Comparison of ENCODE assay signal across 8 cellular contexts in genomic region chr19:41398042-41398403, GRCh38. TPM values are rescaled to one million over a fixed set of nuclear protein-coding genes. Genes with fewer than 3 reads are reported as not detected.
A peak's percentile ranks its signal among the peaks of the same experiment; 100 is the strongest.
DNase-seq lines count a peak whose midpoint lies in the region; ATAC-seq and TF ChIP-seq lines count a peak whose summit lies in the region.

No MANE protein-coding gene starts in this region.

- peaks cover 2% of the 10 kb centered on the region for H3K36me3 Mint-ChIP-seq in IgD-negative memory B cell

- peaks cover 22 to 30% (median 29%) of the 10 kb centered on the region in 3 donors for H3K4me1 Mint-ChIP-seq in IgD-negative memory B cell

- ATAC-seq in GM18519 (IDR thresholded peaks at IDR 0.05; ENCODE audit: low FRiP score, unreplicated experiment) = no peak
- ATAC-seq in HG02610 (IDR thresholded peaks at IDR 0.05; ENCODE audit: unreplicated experiment) = no peak

- H3K27ac ChIP-seq in 22Rv1 (peak overlapping the region; percentile 84), breast epithelium (peak overlapping the region; percentile 89)

- DNase-seq in breast epithelium (ENCODE audit: low spot score in 2 of 2) (no peak), NCI-H2029 treated with DMSO at 0.1 percent for 48 hours (lab: John Stamatoyannopoulos, UW) (no peak)
- no peak for DNase-seq in activated effector memory CD4-positive, alpha-beta T cell treated with Interleukin-2 at 50 U/mL for 16 hours

- H3K27ac Mint-ChIP-seq in IgD-negative memory B cell = peak overlapping the region; percentile 98 to 100 (median 100)

- no peak for TF ChIP-seq CTCF in 22Rv1 (IDR thresholded peaks at IDR 0.05)
- TF ChIP-seq CTCF in breast epithelium (IDR thresholded peaks at IDR 0.05) = no peak

- H3K36me3 ChIP-seq in breast epithelium = no peaks in the 10 kb centered on the region

- H3K9me3 ChIP-seq in breast epithelium (no peaks in the 10 kb centered on the region), mononuclear cell (ENCODE audit: low read depth, low read length) (no peaks in the 10 kb centered on the region)

- intact Hi-C loops in breast epithelium (cut with DNase I; ENCODE audit: low total_unique reads) = no loop called here

- peak overlapping the region; percentile 93 to 99 (median 98) for H3K4me3 Mint-ChIP-seq in IgD-negative memory B cell

- no peaks in the 10 kb centered on the region for H3K27me3 Mint-ChIP-seq in IgD-negative memory B cell

- H3K4me3 ChIP-seq in breast epithelium = peak overlapping the region; percentile 88 to 99 (median 95)
- peak overlapping the region; percentile 92 for H3K4me3 ChIP-seq in mononuclear cell (ENCODE audit: low read length)

- peaks cover 0 to 9% of the 10 kb centered on the region in 2 donors for H3K4me1 ChIP-seq in breast epithelium
- peaks cover 40% of the 10 kb centered on the region for H3K4me1 ChIP-seq in mononuclear cell (ENCODE audit: insufficient read depth, low read length)

- H3K9me3 Mint-ChIP-seq in IgD-negative memory B cell = no peaks in the 10 kb centered on the region

- no peaks in the 10 kb centered on the region for H3K27me3 ChIP-seq in breast epithelium
- no peaks in the 10 kb centered on the region for H3K27me3 ChIP-seq in mononuclear cell (ENCODE audit: insufficient read depth, low read length)

- no peak for TF ChIP-seq POLR2A in breast epithelium (IDR thresholded peaks at IDR 0.05)

RNA-seq across cellular contexts. Expression of gene BCKDHA, which starts 0.4 kb away (rescaled TPM):
- 63.4 TPM for polyA plus RNA-seq in IgD-negative memory B cell
- total RNA-seq in breast epithelium = 10 to 100 TPM; 40.3 to 54.6 (median 53.1) TPM
- 30.2 TPM for total RNA-seq in mononuclear cell

RNA-seq across cellular contexts. Expression of gene EXOSC5, which starts 0.9 kb away (rescaled TPM):
- polyA plus RNA-seq in IgD-negative memory B cell = 75.1 TPM
- total RNA-seq in breast epithelium (10 to 100 TPM; 18.2 to 20.6 (median 18.7) TPM), mononuclear cell (8.0 TPM)

RNA-seq across cellular contexts. Expression of gene TMEM91, which starts 21.7 kb away (rescaled TPM):
- polyA plus RNA-seq in IgD-negative memory B cell = 1.8 TPM
- total RNA-seq in breast epithelium (10 to 100 TPM; 15.7 to 29.2 (median 17.0) TPM), mononuclear cell (14.2 TPM)

RNA-seq across cellular contexts. Expression of gene B3GNT8, which starts 29.2 kb away (rescaled TPM):
- 0.59 TPM for polyA plus RNA-seq in IgD-negative memory B cell
- total RNA-seq in breast epithelium (1 to 10 TPM; 2.6 to 3.0 (median 2.9) TPM), mononuclear cell (0.42 TPM)

RNA-seq across cellular contexts. Expression of gene B9D2, which starts 34.1 kb away (rescaled TPM):
- 10.5 TPM for polyA plus RNA-seq in IgD-negative memory B cell
- total RNA-seq in breast epithelium (1 to 10 TPM; 4.0 to 7.3 (median 4.3) TPM), mononuclear cell (3.8 TPM)
